13 cellular contexts compared by ENCODE assay signal in genomic region chr10:28367419-28367818, GRCh38.
DNase-seq lines count a peak whose midpoint lies in the region; ATAC-seq, FAIRE-seq and TF ChIP-seq lines count a peak whose summit lies in the region.
"Had no signal": no experiment of that assay in that cellular context is flagged by ENCODE, and none has a peak within 500 bp of the region (broad histone marks: within the 10 kb centered on the region; RNA-seq: fewer than 3 reads in every experiment).

No MANE protein-coding gene starts in this region.

- 60% methylated on average over 8 of the region's 8 CpGs for WGBS in HepG2 (ENCODE audit: low lambda C conversion rate)
- WGBS in right lobe of liver (ENCODE audit: insufficient coverage, low coverage, low lambda C conversion rate, missing lambda C conversion rate), result 70% methylated on average over 8 of the region's 8 CpGs
- WGBS in upper lobe of left lung, 2 donors, result 51 to 53% methylated on average over 8 of the region's 8 CpGs

- H4K20me1 ChIP-seq in HepG2 (ENCODE audit: insufficient read depth, low read length), result no peaks in the 10 kb centered on the region

- no peak for TF ChIP-seq CTCF in HepG2 (CRISPR knock-in tag; IDR thresholded peaks at IDR 0.05)
- TF ChIP-seq CTCF in right lobe of liver (IDR thresholded peaks at IDR 0.05), result no peak
- TF ChIP-seq CTCF in activated B cell treated with CpG ODN at 0.5 μM for 24 hours (IDR thresholded peaks at IDR 0.05), result no peak
- no peak for TF ChIP-seq CTCF in upper lobe of left lung (IDR thresholded peaks at IDR 0.05)

- H3K9me3 Mint-ChIP-seq in activated B cell treated with CpG ODN at 0.5 μM for 24 hours (no peaks in the 10 kb centered on the region), immature natural killer cell (no peaks in the 10 kb centered on the region)
- H3K9me3 Mint-ChIP-seq: H9 had no signal

- TF ChIP-seq EP300 in HepG2 (IDR thresholded peaks at IDR 0.05; ENCODE audit: low read depth in 2 of 2, low read length in 2 of 2) (no peak), HepG2 (CRISPR knock-in tag; IDR thresholded peaks at IDR 0.05; ENCODE audit: borderline replicate concordance) (no peak), upper lobe of left lung (IDR thresholded peaks at IDR 0.05) (no peak)

- BruUV-seq in HepG2 (replicated peaks; lab: Mats Ljungman, UMichigan), result no TSS peak

- H3K9me3 ChIP-seq in HepG2 (ENCODE audit: low read length) (no peaks in the 10 kb centered on the region), right lobe of liver (no peaks in the 10 kb centered on the region), upper lobe of left lung (no peaks in the 10 kb centered on the region)

- H2AFZ ChIP-seq in HepG2 (ENCODE audit: low read length), result no peak overlapping the region

- H3K27ac Mint-ChIP-seq in activated B cell treated with CpG ODN at 0.5 μM for 24 hours (peak overlapping the region; percentile 95), immature natural killer cell (peak overlapping the region; percentile 90 to 96 (median 93))
- H3K27ac Mint-ChIP-seq: H9 had no signal

- ATAC-seq in HepG2, result no peak
- no peak for ATAC-seq in right lobe of liver
- ATAC-seq in activated B cell treated with CpG ODN at 0.5 μM for 24 hours (ENCODE audit: low read depth), result no peak
- ATAC-seq in upper lobe of left lung (ENCODE audit: low FRiP score in 2 of 2), result no peak

- FAIRE-seq in HepG2 (lab: Jason Lieb, UNC) (no peak), GM12892 (lab: Jason Lieb, UNC) (no peak)

- peaks cover 58% of the 10 kb centered on the region for H3K4me1 ChIP-seq in HepG2 (ENCODE audit: insufficient read depth, low read length)
- H3K4me1 ChIP-seq in right lobe of liver, result peaks cover 0 to 8% (median 2%) of the 10 kb centered on the region in 4 donors
- H3K4me1 ChIP-seq in upper lobe of left lung, result peaks cover 0 to 16% (median 14%) of the 10 kb centered on the region in 4 donors

- H3K79me2 ChIP-seq in HepG2 (ENCODE audit: insufficient read depth, low read length), result no peaks in the 10 kb centered on the region

- in situ Hi-C loops in HepG2 (cut with HindIII; ENCODE audit: extremely low pct_ligation_motif_present, low pct_unique_long_range_greater_than_20kb), result loop anchor here (10.0 kb wide), 1 partner anchor 63 kb away; the partner anchor contains the start of gene MPP7

- H3K4me1 Mint-ChIP-seq in activated B cell treated with CpG ODN at 0.5 μM for 24 hours (peaks cover 41% of the 10 kb centered on the region), immature natural killer cell (peaks cover 39 to 41% of the 10 kb centered on the region in 2 donors)

- no peak overlapping the region for H3K4me2 ChIP-seq in HepG2 (ENCODE audit: low read depth, low read length)

- POLR2A ChIA-PET in HepG2 (lab: Yijun Ruan, JAX), result no interaction called here
- POLR2A ChIA-PET in activated B cell treated with CpG ODN at 0.5 μM for 24 hours (lab: Charles Lee), result interaction anchor here (1.1 to 2.5 kb wide), 4 partner anchors 13 to 863 kb away, joined by 3 to 23 read pairs (median 10); partner anchors contain the start of genes MPP7 and RAB18

- intact Hi-C loops in HepG2 (cut with micrococcal nuclease; ENCODE audit: unreplicated experiment), result loop anchor here (2.0 kb wide), 1 partner anchor 13 kb away; no protein-coding TSS in a partner anchor
- intact Hi-C loops in right lobe of liver (cut with DNase I), result no loop called here
- intact Hi-C loops in activated B cell treated with CpG ODN at 0.5 μM for 24 hours (cut with micrococcal nuclease), result no loop called here

- CTCF ChIA-PET in HepG2 (lab: Yijun Ruan, JAX; ENCODE audit: low intra/inter-chr PET ratio, low total read pairs) (no interaction called here), activated B cell treated with CpG ODN at 0.5 μM for 24 hours (lab: Charles Lee) (interaction anchor here (1.9 to 3.9 kb wide), 3 partner anchors 14 to 64 kb away, joined by 6 to 32 read pairs (median 13); partner anchors contain the start of gene MPP7)

- H3K27me3 ChIP-seq in HepG2 (ENCODE audit: control insufficient read depth in 1 of 2, insufficient read depth in 2 of 2, low read length in 2 of 2) (no peaks in the 10 kb centered on the region), right lobe of liver (no peaks in the 10 kb centered on the region), upper lobe of left lung (no peaks in the 10 kb centered on the region)
- H3K27me3 ChIP-seq: cardiac muscle cell had no signal

- H3K27ac ChIP-seq in HepG2 (ENCODE audit: extremely low read length, insufficient read depth, low read length) (peak overlapping the region; percentile 39), right lobe of liver (no peak overlapping the region), upper lobe of left lung (peak overlapping the region in 3 of 4 donors; percentile 28 to 77 (median 67))
- H3K27ac ChIP-seq: cardiac muscle cell had no signal

- H3K36me3 ChIP-seq in HepG2 (replicated peaks in 1 of 2; ENCODE audit: control insufficient read depth in 1 of 2, insufficient read depth in 2 of 2, low read length in 2 of 2) (no peaks in the 10 kb centered on the region), right lobe of liver (no peaks in the 10 kb centered on the region), upper lobe of left lung (no peaks in the 10 kb centered on the region)
- H3K36me3 ChIP-seq: cardiac muscle cell had no signal

- H3K27me3 Mint-ChIP-seq in activated B cell treated with CpG ODN at 0.5 μM for 24 hours (no peaks in the 10 kb centered on the region), immature natural killer cell (ENCODE audit: low read depth in 3 of 3) (peaks cover 0 to 2% (median 0%) of the 10 kb centered on the region in 3 donors)

- no peak for TF ChIP-seq RAD21 in HepG2 (CRISPR knock-in tag; IDR thresholded peaks at IDR 0.05)

- DNase-seq in HepG2 (ENCODE audit: low spot score), result no peak
- no peak for DNase-seq in right lobe of liver
- DNase-seq in activated B cell treated with CpG ODN at 0.5 μM for 24 hours, result no peak
- no peak for DNase-seq in immature natural killer cell
- no peak for DNase-seq in upper lobe of left lung
- no peak for DNase-seq in GM12892 (ENCODE audit: insufficient read length)
- DNase-seq in ureter (ENCODE audit: low spot score), result no peak
- no peak for DNase-seq in NCI-H524 (lab: John Stamatoyannopoulos, UW)
- DNase-seq: DND-41, H9, occipital lobe had no signal

- no peak overlapping the region for H3K9ac ChIP-seq in HepG2 (ENCODE audit: insufficient read depth, low read depth, low read length)

- H3K4me3 Mint-ChIP-seq in activated B cell treated with CpG ODN at 0.5 μM for 24 hours (no peak overlapping the region), immature natural killer cell (peak overlapping the region in 3 of 5 donors; percentile 68 to 87 (median 80))
- H3K4me3 Mint-ChIP-seq: H9 had no signal

- TF ChIP-seq POLR2A in HepG2 (IDR thresholded peaks at IDR 0.05; ENCODE audit: insufficient read depth in 1 of 2, low read depth in 2 of 2, low read length in 2 of 2), result no peak
- TF ChIP-seq POLR2A in right lobe of liver (IDR thresholded peaks at IDR 0.05), result no peak
- no peak for TF ChIP-seq POLR2A in upper lobe of left lung (IDR thresholded peaks at IDR 0.05)
- no peak for TF ChIP-seq POLR2A in GM12892 (IDR thresholded peaks at IDR 0.05; ENCODE audit: low read depth, low read length)

- no peaks in the 10 kb centered on the region for H3K36me3 Mint-ChIP-seq in activated B cell treated with CpG ODN at 0.5 μM for 24 hours (ENCODE audit: low read depth)
- H3K36me3 Mint-ChIP-seq in immature natural killer cell, result peaks cover 0 to 4% (median 0%) of the 10 kb centered on the region in 3 donors

- H3K4me3 ChIP-seq in HepG2 (replicated peaks in 1 of 3; ENCODE audit: insufficient read depth in 1 of 3, low read depth in 2 of 3, low read length in 3 of 3) (no peak overlapping the region), right lobe of liver (no peak overlapping the region), upper lobe of left lung (no peak overlapping the region)
- H3K4me3 ChIP-seq: cardiac muscle cell, skin epidermis had no signal

TF ChIP-seq in HepG2, 621 proteins besides CTCF, POLR2A, EP300 and RAD21 (continues in another document):
- TF ChIP-seq GATAD2A (CRISPR knock-in tag; IDR thresholded peaks at IDR 0.05), result 0 out of 2 replicates have a peak, but pooled peaks have one; percentile 18
- no peak for TF ChIP-seq STAT6 (CRISPR knock-in tag; IDR thresholded peaks at IDR 0.05; ENCODE audit: borderline replicate concordance)
- TF ChIP-seq ZNF770 (CRISPR knock-in tag; IDR thresholded peaks at IDR 0.05), result peak; percentile 76
- TF ChIP-seq ZNF891 (CRISPR knock-in tag; IDR thresholded peaks at IDR 0.05), result no peak
- TF ChIP-seq CEBPG (CRISPR knock-in tag; IDR thresholded peaks at IDR 0.05), result peak; percentile 81
- TF ChIP-seq ZNF547 (CRISPR knock-in tag; IDR thresholded peaks at IDR 0.05), result no peak

Comparison
In these comparisons a context has a peak if more than half of its experiments do, and no peak if none do; other contexts are left out.
1. H3K27ac ChIP-seq: peak in HepG2 (single experiment) and upper lobe of left lung (3 of 4); none in right lobe of liver (0 of 3).